Comparison of ENCODE assay signal across 17 cellular contexts in genomic region chr4:153295131-153295755, GRCh38. TPM values are rescaled to one million over a fixed set of nuclear protein-coding genes. Genes with fewer than 3 reads are reported as not detected.
DNase-seq lines count a peak whose midpoint lies in the region; ATAC-seq and TF ChIP-seq lines count a peak whose summit lies in the region.
"Had no signal": no experiment of that assay in that cellular context is flagged by ENCODE, and none has a peak within 500 bp of the region (broad histone marks: within the 10 kb centered on the region; RNA-seq: fewer than 3 reads in every experiment).

No MANE protein-coding gene starts in this region.

- H3K4me1 Mint-ChIP-seq in nephron progenitor cell: peaks cover 25% of the 10 kb centered on the region

- H3K4me3 ChIP-seq in left ventricle myocardium inferior: no peak overlapping the region

- peak; percentile 13 for DNase-seq in SIG-M5 treated with dmso at 0.1 percent for 504 hours (lab: John Stamatoyannopoulos, UW; ENCODE audit: unreplicated experiment)
- DNase-seq in SIG-M5 (lab: John Stamatoyannopoulos, UW): no peak
- DNase-seq in epithelial cell of prostate (ENCODE audit: low read depth, low spot score): no peak
- DNase-seq in nephron progenitor cell: no peak
- DNase-seq in HCEC 1CT: no peak
- no peak for DNase-seq in left ventricle myocardium inferior
- no peak for DNase-seq in hypothalamus (lab: John Stamatoyannopoulos, UW)
- DNase-seq: activated CD4-positive, alpha-beta T cell treated with anti-CD3 and anti-CD28 coated beads, Interleukin-2, amount 50 U/mL, for 48 hours; C1 segment of cervical spinal cord; foreskin melanocyte; NCI-H1436; Right ventricle myocardium superior; stimulated activated CD8-positive, alpha-beta memory T cell treated with anti-CD3 and anti-CD28 coated beads, Interleukin-4, amount 100 ng/mL, for 48 hours; T-helper 1 cell had no signal

- no peak for ATAC-seq in GM21723 (IDR thresholded peaks at IDR 0.05; ENCODE audit: unreplicated experiment)
- ATAC-seq: left lobe of liver had no signal

- no peaks in the 10 kb centered on the region for H3K27me3 ChIP-seq in left ventricle myocardium inferior (ENCODE audit: low read depth)

- TF ChIP-seq CTCF in nephron progenitor cell (IDR thresholded peaks at IDR 0.05) (no peak), left ventricle myocardium inferior (IDR thresholded peaks at IDR 0.05; ENCODE audit: borderline replicate concordance) (no peak)

- H3K27me3 Mint-ChIP-seq in nephron progenitor cell (ENCODE audit: low read depth, poor library complexity): peaks cover 2% of the 10 kb centered on the region
- H3K27me3 Mint-ChIP-seq: activated naive CD4-positive, alpha-beta T cell treated with anti-CD3 and anti-CD28 coated beads, Interleukin-2, amount 50 U/mL, for 24 hours had no signal

- H3K9me3 Mint-ChIP-seq in nephron progenitor cell: peaks cover 27% of the 10 kb centered on the region
- H3K9me3 Mint-ChIP-seq: activated naive CD4-positive, alpha-beta T cell treated with anti-CD3 and anti-CD28 coated beads, Interleukin-2, amount 50 U/mL, for 24 hours had no signal

- intact Hi-C loops in left ventricle myocardium inferior (cut with micrococcal nuclease): no loop called here

- no peak overlapping the region for H3K4me3 Mint-ChIP-seq in nephron progenitor cell
- H3K4me3 Mint-ChIP-seq: activated naive CD4-positive, alpha-beta T cell treated with anti-CD3 and anti-CD28 coated beads, Interleukin-2, amount 50 U/mL, for 24 hours had no signal

- H3K36me3 Mint-ChIP-seq in nephron progenitor cell (ENCODE audit: low read depth): peaks cover 92% of the 10 kb centered on the region

- peaks cover 49% of the 10 kb centered on the region for H3K36me3 ChIP-seq in left ventricle myocardium inferior

- peaks cover 11% of the 10 kb centered on the region for H3K9me3 ChIP-seq in left ventricle myocardium inferior (replicated peaks)

- peak overlapping the region; percentile 93 for H3K27ac Mint-ChIP-seq in nephron progenitor cell
- H3K27ac Mint-ChIP-seq: activated naive CD4-positive, alpha-beta T cell treated with anti-CD3 and anti-CD28 coated beads, Interleukin-2, amount 50 U/mL, for 24 hours had no signal

- peak overlapping the region; percentile 75 for H3K27ac ChIP-seq in epithelial cell of prostate
- no peak overlapping the region for H3K27ac ChIP-seq in left ventricle myocardium inferior (replicated peaks)

- peaks cover 30% of the 10 kb centered on the region for H3K4me1 ChIP-seq in left ventricle myocardium inferior

RNA-seq across cellular contexts. Expression of gene MND1, which starts 49.2 kb away (rescaled TPM):
- 0.38 TPM for total RNA-seq in left ventricle myocardium inferior
- total RNA-seq: left lobe of liver had no signal
